Comparison of ENCODE assay signal across 23 cellular contexts in genomic region chr15:98957655-98958054, GRCh38. TPM values are rescaled to one million over a fixed set of nuclear protein-coding genes. Genes with fewer than 3 reads are reported as not detected.
DNase-seq lines count a peak whose midpoint lies in the region; ATAC-seq, FAIRE-seq and TF ChIP-seq lines count a peak whose summit lies in the region.
"Had no signal": no experiment of that assay in that cellular context is flagged by ENCODE, and none has a peak within 500 bp of the region (broad histone marks: within the 10 kb centered on the region; RNA-seq: fewer than 3 reads in every experiment).

No MANE protein-coding gene starts in this region.

- no peak overlapping the region for H3K4me3 Mint-ChIP-seq in mesothelial cell of epicardium

- TF ChIP-seq CTCF in DND-41 (IDR thresholded peaks at IDR 0.05; ENCODE audit: borderline replicate concordance, extremely low read depth, low read length, poor library complexity, severe bottlenecking), result no peak
- no peak for TF ChIP-seq CTCF in bronchial epithelial cell (IDR thresholded peaks at IDR 0.05; ENCODE audit: insufficient read depth, low read length, severe bottlenecking)
- no peak for TF ChIP-seq CTCF in osteoblast (IDR thresholded peaks at IDR 0.05; ENCODE audit: extremely low read depth, low read depth, low read length)
- TF ChIP-seq CTCF in mesothelial cell of epicardium (IDR thresholded peaks at IDR 0.05; ENCODE audit: unreplicated experiment), result no peak

- H2AFZ ChIP-seq in DND-41 (ENCODE audit: low read depth, low read length), result no peak overlapping the region
- H2AFZ ChIP-seq in osteoblast (ENCODE audit: low read length), result no peak overlapping the region

- H3K9ac ChIP-seq in DND-41 (ENCODE audit: low read depth, low read length), result no peak overlapping the region
- H3K9ac ChIP-seq: KMS-11, SK-N-SH had no signal

- H3K27ac Mint-ChIP-seq in mesothelial cell of epicardium, result no peak overlapping the region

- no peaks in the 10 kb centered on the region for H3K9me3 ChIP-seq in DND-41 (ENCODE audit: insufficient read depth, low read length, severe bottlenecking)
- H3K9me3 ChIP-seq in osteoblast (ENCODE audit: low read depth, low read length), result peaks cover 10% of the 10 kb centered on the region
- H3K9me3 ChIP-seq: SK-N-SH had no signal

- peaks cover 46% of the 10 kb centered on the region for H3K36me3 Mint-ChIP-seq in mesothelial cell of epicardium

- no peak overlapping the region for H3K4me2 ChIP-seq in DND-41 (ENCODE audit: insufficient read depth, low read length)
- no peak overlapping the region for H3K4me2 ChIP-seq in osteoblast (ENCODE audit: insufficient read depth, low read length)
- H3K4me2 ChIP-seq: KMS-11, SK-N-SH had no signal

- DNase-seq in DND-41 (no peak), Kasumi-1 (lab: John Stamatoyannopoulos, UW) (peak; percentile 48 to 64), bronchial epithelial cell (ENCODE audit: low read depth) (no peak), osteoblast (ENCODE audit: insufficient read length, low spot score, missing footprints) (peak; percentile 70), GM03348 (ENCODE audit: low spot score) (no peak), mesothelial cell of epicardium (ENCODE audit: low spot score in 2 of 2, unreplicated experiment in 2 of 2) (no peak)
- DNase-seq: NCI-H1105 treated with DMSO at 0.1 percent for 48 hours, NCI-H1694, NCI-H2081 treated with DMSO at 0.1 percent for 48 hours, NCI-H774, RPMI8226, SHP77 treated with DMSO at 0.1 percent for 48 hours, SK-N-SH, T-helper 1 cell had no signal

- H3K4me1 ChIP-seq in DND-41 (ENCODE audit: insufficient read depth, low read length) (peaks cover 54% of the 10 kb centered on the region), osteoblast (ENCODE audit: insufficient read depth, low read length) (peaks cover 10% of the 10 kb centered on the region)

- ATAC-seq in DND-41 (ENCODE audit: insufficient read depth, low read depth) (no peak), GM21825 (IDR thresholded peaks at IDR 0.05; ENCODE audit: unreplicated experiment) (no peak)

- H4K20me1 ChIP-seq in DND-41 (ENCODE audit: insufficient read depth, low read length) (no peaks in the 10 kb centered on the region), osteoblast (ENCODE audit: insufficient read depth, low read length) (no peaks in the 10 kb centered on the region)

- no peak overlapping the region for H3K4me3 ChIP-seq in DND-41 (ENCODE audit: low read depth in 1 of 2, low read length in 2 of 2)
- H3K4me3 ChIP-seq in bronchial epithelial cell (ENCODE audit: low read depth, low read length), result no peak overlapping the region
- H3K4me3 ChIP-seq in osteoblast (ENCODE audit: insufficient read depth, low read length), result no peak overlapping the region

- H3K79me2 ChIP-seq in DND-41 (ENCODE audit: insufficient read depth, low read length) (peaks cover 52% of the 10 kb centered on the region), osteoblast (ENCODE audit: insufficient read depth, low read length) (no peaks in the 10 kb centered on the region)

- peak overlapping the region; percentile 91 for H3K27ac ChIP-seq in DND-41 (ENCODE audit: low read length)
- H3K27ac ChIP-seq in osteoblast (ENCODE audit: low read depth, low read length), result no peak overlapping the region
- H3K27ac ChIP-seq: C4-2B, KMS-11 had no signal

- H3K9me3 Mint-ChIP-seq in mesothelial cell of epicardium, result peaks cover 15% of the 10 kb centered on the region

- no peaks in the 10 kb centered on the region for H3K27me3 Mint-ChIP-seq in mesothelial cell of epicardium (ENCODE audit: low read depth)

- FAIRE-seq in bronchial epithelial cell (lab: Jason Lieb, UNC), result peak; percentile 55
- FAIRE-seq: G401.6, H54 had no signal

- H3K4me1 Mint-ChIP-seq in mesothelial cell of epicardium, result no peaks in the 10 kb centered on the region

- peaks cover 63% of the 10 kb centered on the region for H3K36me3 ChIP-seq in DND-41 (ENCODE audit: insufficient read depth, low read length)
- H3K36me3 ChIP-seq in bronchial epithelial cell (ENCODE audit: control insufficient read depth, insufficient read depth, low read length), result peaks cover 32% of the 10 kb centered on the region
- H3K36me3 ChIP-seq in osteoblast (ENCODE audit: insufficient read depth, low read length), result peaks cover 45% of the 10 kb centered on the region

- H3K27me3 ChIP-seq in DND-41 (ENCODE audit: insufficient read depth, low read length, poor library complexity) (no peaks in the 10 kb centered on the region), bronchial epithelial cell (ENCODE audit: control insufficient read depth, insufficient read depth, low read length) (no peaks in the 10 kb centered on the region), osteoblast (ENCODE audit: insufficient read depth, low read length) (no peaks in the 10 kb centered on the region)

RNA-seq across cellular contexts. Expression of gene PGPEP1L, which starts 49.9 kb away (rescaled TPM):
- total RNA-seq in bronchial epithelial cell (not detected in 2 replicates), osteoblast (not detected in 2 replicates), mesothelial cell of epicardium (not detected in 3 replicates)
- total RNA-seq: A673, HT-29, MCF 10A, NCI-H460 had no signal

Comparison
In these comparisons a context has a peak if more than half of its experiments do, and no peak if none do; other contexts are left out.
1. DNase-seq: peak in Kasumi-1 (2 of 2) and osteoblast (single experiment); none in DND-41 (single experiment), bronchial epithelial cell (single experiment), GM03348 (single experiment) and mesothelial cell of epicardium (0 of 2).